Comparison of ENCODE assay signal across 8 cellular contexts in the genomic region with DNA sequence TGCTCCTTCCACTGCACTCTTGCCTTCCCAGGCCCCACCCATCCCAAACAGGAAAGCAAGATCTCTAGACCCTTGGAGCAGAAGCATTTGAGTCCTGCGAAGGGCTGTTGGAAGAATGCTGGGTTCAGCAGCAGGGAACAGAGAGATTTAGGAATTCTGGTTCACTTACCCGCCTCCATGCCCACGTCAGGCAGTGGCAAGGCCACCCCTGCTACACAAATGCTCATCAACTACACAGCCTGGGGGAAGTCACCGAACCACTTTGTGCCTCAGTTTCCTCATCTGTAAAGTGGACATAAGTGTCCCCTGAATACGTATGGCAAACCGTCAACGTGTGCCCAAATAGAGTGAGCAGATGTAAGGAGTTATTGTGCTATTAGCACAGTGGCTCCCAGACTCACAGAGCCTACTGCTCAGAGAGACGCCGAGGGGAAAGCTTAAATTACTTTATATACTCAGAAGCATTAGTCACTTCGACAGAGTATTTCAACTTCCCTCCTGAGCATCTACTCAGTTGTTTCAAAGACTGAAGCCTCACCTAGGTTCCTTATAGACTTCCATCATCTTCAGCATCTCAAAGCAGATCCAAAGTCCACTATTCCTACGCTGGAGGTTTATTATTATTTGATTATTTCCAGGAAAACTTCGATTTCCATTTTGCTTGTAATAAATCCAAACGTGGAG.
DNase-seq lines count a peak whose midpoint lies in the region; ATAC-seq and TF ChIP-seq lines count a peak whose summit lies in the region.

No MANE protein-coding gene starts in this region.

- peak overlapping the region; percentile 55 for H3K27ac ChIP-seq in RWPE1
- H3K27ac ChIP-seq in skin epidermis = peak overlapping the region in 17 of 21 experiments; percentile 8 to 85 (median 64)

- no peak for TF ChIP-seq CTCF in RWPE1 (conservative IDR thresholded peaks at IDR 0.05; ENCODE audit: low read depth)

- H3K4me3 ChIP-seq in skin epidermis = peak overlapping the region; percentile 35 to 66 (median 50)

- POLR2A ChIA-PET in RWPE1 (lab: Yijun Ruan, JAX; ENCODE audit: low non-redundant PET) = interaction anchor here (0.5 to 0.6 kb wide), 2 partner anchors 20 to 187 kb away, joined by 3 to 5 read pairs; no protein-coding TSS in a partner anchor

- CTCF ChIA-PET in RWPE1 (lab: Yijun Ruan, JAX) = interaction anchor here (0.8 to 1.0 kb wide), 2 partner anchors 8 to 59 kb away, joined by 3 to 4 read pairs; no protein-coding TSS in a partner anchor

- ATAC-seq in HG03097 (IDR thresholded peaks at IDR 0.05; ENCODE audit: low FRiP score, unreplicated experiment) = no peak
- no peak for ATAC-seq in HG03565 (IDR thresholded peaks at IDR 0.05; ENCODE audit: unreplicated experiment)

- peak; percentile 4 for DNase-seq in DMS79 treated with DMSO at 0.1 percent for 48 hours (lab: John Stamatoyannopoulos, UW)
- DNase-seq in DMS79 (lab: John Stamatoyannopoulos, UW) = no peak
- DNase-seq in RWPE1 (ENCODE audit: low spot score) = peak; percentile 64
- DNase-seq in glomerular visceral epithelial cell (ENCODE audit: extremely low spot score) = peak; percentile 46
- no peak for DNase-seq in COR-L47 (lab: John Stamatoyannopoulos, UW)

Comparison
In these comparisons a context has a peak if more than half of its experiments do, and no peak if none do; other contexts are left out.
1. DNase-seq: peak in DMS79 treated with DMSO at 0.1 percent for 48 hours (single experiment), RWPE1 (single experiment) and glomerular visceral epithelial cell (single experiment); none in DMS79 (single experiment) and COR-L47 (single experiment).